ENCODE assay signal across 8 cellular contexts in genomic region chr12:9468998-9469397, GRCh38.
DNase-seq lines count a peak whose midpoint lies in the region; ATAC-seq, FAIRE-seq and TF ChIP-seq lines count a peak whose summit lies in the region.
"Not testable (repeated sequence)": the region's sequence is repeated elsewhere in the genome, so short reads cannot be mapped to it uniquely, and the experiment has no call there.

No MANE protein-coding gene starts in this region.

- not testable (repeated sequence) for H3K9me3 Mint-ChIP-seq in activated CD8-positive, alpha-beta T cell treated with anti-CD3 and anti-CD28 coated beads for 36 hours; neural progenitor cell

- CTCF ChIA-PET in OCI-LY7 (lab: Charles Lee; ENCODE audit: unreplicated experiment) = interaction anchor here (1.1 kb wide), 1 partner anchor 136 kb away, joined by 3 read pairs; no protein-coding TSS in a partner anchor
- CTCF ChIA-PET in activated CD8-positive, alpha-beta T cell treated with anti-CD3 and anti-CD28 coated beads for 36 hours (lab: Charles Lee) = interaction anchor here (0.8 to 1.9 kb wide), 8 partner anchors 19 to 281 kb away, joined by 3 to 8 read pairs (median 4); no protein-coding TSS in a partner anchor

- not testable (repeated sequence) for H3F3A ChIP-seq in neural progenitor cell (ENCODE audit: low read depth)

- H4K20me1 ChIP-seq in OCI-LY7 (ENCODE audit: insufficient read depth, low read length); neural progenitor cell (ENCODE audit: low read depth): not testable (repeated sequence)

- not testable (repeated sequence) for H3K36me3 Mint-ChIP-seq in activated CD8-positive, alpha-beta T cell treated with anti-CD3 and anti-CD28 coated beads for 36 hours (ENCODE audit: low read depth); neural progenitor cell

- H3K27me3 ChIP-seq in neural progenitor cell, suprapubic skin: not testable (repeated sequence)

- TF ChIP-seq POLR2A in suprapubic skin (IDR thresholded peaks at IDR 0.05) = not testable (repeated sequence)

- H3K4me3 ChIP-seq in OCI-LY7 (ENCODE audit: low read depth, low read length, poor library complexity, severe bottlenecking); neural progenitor cell; suprapubic skin: not testable (repeated sequence)

- H3K9ac ChIP-seq in neural progenitor cell = not testable (repeated sequence)

- POLR2A ChIA-PET in OCI-LY7 (lab: Charles Lee); activated CD8-positive, alpha-beta T cell treated with anti-CD3 and anti-CD28 coated beads for 36 hours (lab: Charles Lee): not testable (repeated sequence)

- not testable (repeated sequence) for H3K36me3 ChIP-seq in OCI-LY7 (ENCODE audit: insufficient read depth, low read length); neural progenitor cell; suprapubic skin

- H3K4me1 ChIP-seq in OCI-LY7 (ENCODE audit: insufficient read depth, low read length, poor library complexity, severe bottlenecking) = peaks cover 29% of the 10 kb centered on the region
- H3K4me1 ChIP-seq in neural progenitor cell, suprapubic skin: not testable (repeated sequence)

- ATAC-seq in activated CD8-positive, alpha-beta T cell treated with anti-CD3 and anti-CD28 coated beads for 36 hours = not testable (repeated sequence)

- DNase-seq in D721Med (ENCODE audit: insufficient read length, low spot score) = not testable (repeated sequence)
- DNase-seq in HUDEP-2 (lab: John Stamatoyannopoulos, UW; ENCODE audit: unreplicated experiment in 76 of 76) = peak in 62 of 76 experiments; percentile 8 to 71 (median 40)
- peak; percentile 63 for DNase-seq in OCI-LY7 (ENCODE audit: low spot score)
- DNase-seq in activated CD8-positive, alpha-beta T cell treated with anti-CD3 and anti-CD28 coated beads for 36 hours = peak; percentile 55
- DNase-seq in dermis blood vessel endothelial cell = peak; percentile 84
- peak in 40 of 51 donors; percentile 1 to 71 (median 18) for DNase-seq in hypothalamus (lab: John Stamatoyannopoulos, UW)
- peak; percentile 79 for DNase-seq in neural progenitor cell (ENCODE audit: low spot score)
- peak; percentile 64 to 80 for DNase-seq in suprapubic skin (ENCODE audit: low spot score in 2 of 2)

- not testable (repeated sequence) for H3K9me3 ChIP-seq in OCI-LY7 (ENCODE audit: low read length); neural progenitor cell (ENCODE audit: low read depth); suprapubic skin

- not testable (repeated sequence) for H3K27ac ChIP-seq in OCI-LY7 (ENCODE audit: low read depth, low read length, poor library complexity, severe bottlenecking); neural progenitor cell; suprapubic skin

- not testable (repeated sequence) for H3K4me2 ChIP-seq in OCI-LY7 (ENCODE audit: low read length); neural progenitor cell

- not testable (repeated sequence) for H3K4me3 Mint-ChIP-seq in activated CD8-positive, alpha-beta T cell treated with anti-CD3 and anti-CD28 coated beads for 36 hours; neural progenitor cell

- H3K4me1 Mint-ChIP-seq in activated CD8-positive, alpha-beta T cell treated with anti-CD3 and anti-CD28 coated beads for 36 hours (ENCODE audit: low read depth) = peaks cover 17% of the 10 kb centered on the region
- H3K4me1 Mint-ChIP-seq in neural progenitor cell = not testable (repeated sequence)

- BruUV-seq in OCI-LY7 (replicated peaks; lab: Mats Ljungman, UMichigan) = not testable (repeated sequence)

- not testable (repeated sequence) for H2AFZ ChIP-seq in OCI-LY7 (ENCODE audit: low read length); neural progenitor cell (replicated peaks)

- not testable (repeated sequence) for H3K27ac Mint-ChIP-seq in activated CD8-positive, alpha-beta T cell treated with anti-CD3 and anti-CD28 coated beads for 36 hours; neural progenitor cell

- not testable (repeated sequence) for H3K27me3 Mint-ChIP-seq in activated CD8-positive, alpha-beta T cell treated with anti-CD3 and anti-CD28 coated beads for 36 hours; neural progenitor cell (ENCODE audit: insufficient read depth, low read depth)

- 58% methylated on average over 6 of the region's 6 CpGs for WGBS in suprapubic skin

- H3K79me2 ChIP-seq in OCI-LY7 (ENCODE audit: insufficient read depth, low read depth, low read length); neural progenitor cell (ENCODE audit: low read depth): not testable (repeated sequence)

- FAIRE-seq in D721Med (lab: Jason Lieb, UNC) = not testable (repeated sequence)

- TF ChIP-seq EP300 in suprapubic skin (IDR thresholded peaks at IDR 0.05) = not testable (repeated sequence)

- intact Hi-C loops in OCI-LY7 (cut with micrococcal nuclease; ENCODE audit: unreplicated experiment) = loop anchor here (5.0 kb wide), 1 partner anchor 148 kb away; no protein-coding TSS in a partner anchor
- intact Hi-C loops in activated CD8-positive, alpha-beta T cell treated with anti-CD3 and anti-CD28 coated beads for 36 hours (cut with micrococcal nuclease) = not testable (repeated sequence)

- not testable (repeated sequence) for H3K9me2 ChIP-seq in OCI-LY7 (ENCODE audit: insufficient read depth, low read length)

- TF ChIP-seq CTCF in D721Med (IDR thresholded peaks at IDR 0.05; ENCODE audit: insufficient read depth, missing control alignments) = peak; percentile 41
- peak; percentile 58 for TF ChIP-seq CTCF in OCI-LY7 (conservative IDR thresholded peaks at IDR 0.05; ENCODE audit: low read length)
- TF ChIP-seq CTCF in activated CD8-positive, alpha-beta T cell treated with anti-CD3 and anti-CD28 coated beads for 36 hours (IDR thresholded peaks at IDR 0.05) = peak; percentile 29
- peak; percentile 69 for TF ChIP-seq CTCF in neural progenitor cell (IDR thresholded peaks at IDR 0.05)
- peak; percentile 14 to 38 for TF ChIP-seq CTCF in suprapubic skin (IDR thresholded peaks at IDR 0.05)
